ENCODE assay signal across 29 cellular contexts in genomic region chr6:74603676-74604075, GRCh38.
DNase-seq lines count a peak whose midpoint lies in the region; ATAC-seq and TF ChIP-seq lines count a peak whose summit lies in the region.
"Had no signal": no experiment of that assay in that cellular context is flagged by ENCODE, and none has a peak within 500 bp of the region (broad histone marks: within the 10 kb centered on the region; RNA-seq: fewer than 3 reads in every experiment).

No MANE protein-coding gene starts in this region.

- no peak overlapping the region for H2BK12ac ChIP-seq in mesenchymal stem cell (ENCODE audit: low read length in 2 of 2)

- H3K27ac Mint-ChIP-seq in chondrocyte (ENCODE audit: unreplicated experiment), result peak overlapping the region; percentile 50
- H3K27ac Mint-ChIP-seq: activated B cell treated with CpG ODN at 0.5 μM for 24 hours; activated naive CD8-positive, alpha-beta T cell treated with anti-CD3 and anti-CD28 coated beads, Interleukin-2, amount 10 ng/mL, durations not matched to agents 7 days and 5 days; activated T-cell treated with anti-CD3 and anti-CD28 coated beads, Interleukin-2, amount 50 U/mL, for 24 hours; B cell; CD4-positive, alpha-beta memory T cell had no signal

- no peak overlapping the region for H3K4me3 ChIP-seq in ACC112 (ENCODE audit: low read depth, low read length)
- no peak overlapping the region for H3K4me3 ChIP-seq in HCT116 (replicated peaks in 1 of 2; ENCODE audit: low read depth in 1 of 2, low read length in 2 of 2)
- no peak overlapping the region for H3K4me3 ChIP-seq in mesenchymal stem cell (ENCODE audit: insufficient read depth in 1 of 2, low read depth in 1 of 2, low read length in 2 of 2)
- H3K4me3 ChIP-seq: ascending aorta, HAP-1, stomach, thyroid gland, uterus had no signal

- H4K8ac ChIP-seq in mesenchymal stem cell (ENCODE audit: low read length), result no peak overlapping the region

- peaks cover 78% of the 10 kb centered on the region for H3K4me1 Mint-ChIP-seq in chondrocyte (ENCODE audit: low read depth)
- H3K4me1 Mint-ChIP-seq: activated naive CD8-positive, alpha-beta T cell treated with anti-CD3 and anti-CD28 coated beads, Interleukin-2, amount 10 ng/mL, durations not matched to agents 7 days and 5 days; B cell; CD4-positive, alpha-beta memory T cell; central memory CD8-positive, alpha-beta T cell had no signal

- H3K79me2 ChIP-seq in ACC112 (ENCODE audit: control insufficient read depth, insufficient read depth, low read length, unreplicated experiment), result no peaks in the 10 kb centered on the region
- H3K79me2 ChIP-seq in HCT116 (ENCODE audit: insufficient read depth, low read length), result no peaks in the 10 kb centered on the region

- no peak overlapping the region for H3K14ac ChIP-seq in mesenchymal stem cell (ENCODE audit: low read length in 2 of 2)

- H3K18ac ChIP-seq in mesenchymal stem cell (ENCODE audit: low read depth in 1 of 2, low read length in 2 of 2), result no peak overlapping the region

- no peak for ATAC-seq in HCT116
- ATAC-seq: right cardiac atrium had no signal

- H3K23ac ChIP-seq in mesenchymal stem cell (ENCODE audit: low read length in 2 of 2), result no peak overlapping the region

- H3K9ac ChIP-seq in HCT116 (ENCODE audit: low read length) (no peak overlapping the region), mesenchymal stem cell (ENCODE audit: low read length) (peak overlapping the region; percentile 11)

- H2BK120ac ChIP-seq in mesenchymal stem cell (ENCODE audit: low read depth, low read length), result no peak overlapping the region

- RAD21 ChIA-PET in HCT116 (lab: Charles Lee; ENCODE audit: low non-redundant PET in 1 of 2, low total read pairs in 2 of 2, uncharacterized antibody in 2 of 2, unreplicated experiment in 2 of 2), result no interaction called here

- no peak for DNase-seq in HCT116 (ENCODE audit: low read depth, low spot score)
- DNase-seq in chondrocyte (ENCODE audit: low spot score), result no peak
- DNase-seq in mesenchymal stem cell, result no peak
- DNase-seq in A172 (ENCODE audit: low spot score), result no peak
- no peak for DNase-seq in T-helper 2 cell
- DNase-seq in COR-L47 (lab: John Stamatoyannopoulos, UW), result no peak
- no peak for DNase-seq in activated T-cell treated with anti-CD3 and anti-CD28 coated beads for 4 hours
- DNase-seq: activated B cell treated with CpG ODN at 0.5 μM for 24 hours; activated CD4-positive, alpha-beta T cell treated with anti-CD3 and anti-CD28 coated beads, Interleukin-2, amount 50 U/mL, for 1 hour; activated effector memory CD4-positive, alpha-beta T cell treated with anti-CD3 and anti-CD28 coated beads, Interleukin-2, amount 50 U/mL, for 16 hours; activated naive CD8-positive, alpha-beta T cell treated with anti-CD3 and anti-CD28 coated beads, Interleukin-2, amount 10 ng/mL, durations not matched to agents 7 days and 5 days; activated T-cell treated with anti-CD3 and anti-CD28 coated beads, Interleukin-2, amount 50 U/mL, for 24 hours; CD4-positive, alpha-beta memory T cell; Kasumi-1; mammary epithelial cell; NCI-H1436 treated with DMSO at 0.1 percent for 48 hours; NCI-H2107; right cardiac atrium; stimulated activated CD4-positive, alpha-beta T cell treated with anti-CD3 and anti-CD28 coated beads, Interleukin-12 subunit alpha, Interleukin-12 subunit beta, amount 100 ng/mL, for 4 hours; stimulated activated CD4-positive, alpha-beta T cell treated with anti-CD3 and anti-CD28 coated beads, Interleukin-2, amount 100 ng/mL, for 48 hours; stomach; T-helper 1 cell; thyroid gland; uterus had no signal

- H2BK5ac ChIP-seq in mesenchymal stem cell (ENCODE audit: low read depth, low read length, poor library complexity, severe bottlenecking), result no peak overlapping the region

- H3K36me3 Mint-ChIP-seq in chondrocyte (ENCODE audit: low read depth), result peaks cover 2% of the 10 kb centered on the region
- H3K36me3 Mint-ChIP-seq: activated naive CD8-positive, alpha-beta T cell treated with anti-CD3 and anti-CD28 coated beads, Interleukin-2, amount 10 ng/mL, durations not matched to agents 7 days and 5 days; CD4-positive, alpha-beta memory T cell had no signal

- TF ChIP-seq RAD21 in HCT116 (IDR thresholded peaks at IDR 0.05; ENCODE audit: low read depth), result no peak

- H3K9me3 Mint-ChIP-seq in chondrocyte (ENCODE audit: low read depth), result peaks cover 10% of the 10 kb centered on the region
- H3K9me3 Mint-ChIP-seq: activated naive CD8-positive, alpha-beta T cell treated with anti-CD3 and anti-CD28 coated beads, Interleukin-2, amount 10 ng/mL, durations not matched to agents 7 days and 5 days; activated T-cell treated with anti-CD3 and anti-CD28 coated beads, Interleukin-2, amount 50 U/mL, for 24 hours; central memory CD8-positive, alpha-beta T cell had no signal

- no peak overlapping the region for H2BK15ac ChIP-seq in mesenchymal stem cell (ENCODE audit: low read depth, poor library complexity, severe bottlenecking)

- no peak for TF ChIP-seq CTCF in HCT116 (IDR thresholded peaks at IDR 0.05 in 2 of 3, conservative IDR thresholded peaks at IDR 0.05 in 1 of 3; ENCODE audit: borderline replicate concordance in 1 of 3, insufficient read depth in 1 of 3, low read depth in 2 of 3, low read length in 2 of 3)
- no peak for TF ChIP-seq CTCF in chondrocyte (IDR thresholded peaks at IDR 0.05)

- H3K4ac ChIP-seq in mesenchymal stem cell (ENCODE audit: low read depth in 1 of 2, low read length in 2 of 2), result no peak overlapping the region

- H3K27ac ChIP-seq in ACC112 (ENCODE audit: low read depth, low read length), result 0 out of 2 replicates have a peak overlapping the region, but pooled peaks have one; percentile 4
- no peak overlapping the region for H3K27ac ChIP-seq in HCT116 (ENCODE audit: low read depth, low read length)
- no peak overlapping the region for H3K27ac ChIP-seq in mesenchymal stem cell (ENCODE audit: low read length, poor library complexity, severe bottlenecking)
- H3K27ac ChIP-seq: ascending aorta, stomach, thyroid gland, uterus had no signal

- no peaks in the 10 kb centered on the region for H4K20me1 ChIP-seq in HCT116 (ENCODE audit: insufficient read depth)

- no peaks in the 10 kb centered on the region for H3K36me3 ChIP-seq in ACC112 (ENCODE audit: insufficient read depth, low read length)
- H3K36me3 ChIP-seq in HCT116 (ENCODE audit: control insufficient read depth in 1 of 2, insufficient read depth in 2 of 2, low read length in 2 of 2), result no peaks in the 10 kb centered on the region
- no peaks in the 10 kb centered on the region for H3K36me3 ChIP-seq in mesenchymal stem cell (ENCODE audit: control insufficient read depth in 1 of 2, insufficient read depth in 2 of 2, low read depth in 1 of 2, low read length in 2 of 2)
- H3K36me3 ChIP-seq: ascending aorta, HAP-1, stomach, thyroid gland, uterus had no signal

- H3K79me1 ChIP-seq in mesenchymal stem cell (replicated peaks; ENCODE audit: low read length, poor library complexity, severe bottlenecking), result no peaks in the 10 kb centered on the region

- intact Hi-C loops in HCT116 (cut with micrococcal nuclease), result no loop called here

- H3K4me2 ChIP-seq in HCT116 (ENCODE audit: low read length), result no peak overlapping the region
- no peak overlapping the region for H3K4me2 ChIP-seq in mesenchymal stem cell (ENCODE audit: low read length, poor library complexity, severe bottlenecking)

- H2AK5ac ChIP-seq in mesenchymal stem cell (ENCODE audit: low read length, severe bottlenecking), result no peak overlapping the region

- H3K4me1 ChIP-seq in ACC112 (ENCODE audit: control insufficient read depth, insufficient read depth, low read length, unreplicated experiment) (peaks cover 57% of the 10 kb centered on the region), HCT116 (ENCODE audit: control insufficient read depth in 1 of 2, insufficient read depth in 2 of 2, low read length in 2 of 2) (no peaks in the 10 kb centered on the region), mesenchymal stem cell (ENCODE audit: control insufficient read depth, insufficient read depth, low read depth, low read length) (no peaks in the 10 kb centered on the region)
- H3K4me1 ChIP-seq: HAP-1, thyroid gland, uterus had no signal

- WGBS in mesenchymal stem cell, result no CpG with 5 or more reads among the region's 1 CpG

- no peaks in the 10 kb centered on the region for H3K27me3 ChIP-seq in ACC112 (ENCODE audit: insufficient read depth, low read length)
- no peaks in the 10 kb centered on the region for H3K27me3 ChIP-seq in HCT116 (ENCODE audit: insufficient read depth, low read length)
- H3K27me3 ChIP-seq in mesenchymal stem cell (ENCODE audit: control insufficient read depth in 1 of 2, insufficient read depth in 1 of 2, low read length in 2 of 2), result no peaks in the 10 kb centered on the region
- H3K27me3 ChIP-seq: ascending aorta, stomach, thyroid gland, uterus had no signal

- no TSS peak for BruUV-seq in HCT116 (replicated peaks; lab: Mats Ljungman, UMichigan)

- no peaks in the 10 kb centered on the region for H3K9me3 ChIP-seq in HCT116 (ENCODE audit: control insufficient read depth in 1 of 2, insufficient read depth in 1 of 2, low read depth in 1 of 2, low read length in 2 of 2)
- no peaks in the 10 kb centered on the region for H3K9me3 ChIP-seq in mesenchymal stem cell (ENCODE audit: control insufficient read depth, low read length)
- H3K9me3 ChIP-seq: ascending aorta, HAP-1, stomach, thyroid gland, uterus had no signal

- no peak overlapping the region for H4K91ac ChIP-seq in mesenchymal stem cell (ENCODE audit: low read length)

- POLR2A ChIA-PET in HCT116 (lab: Charles Lee), result no interaction called here

- H3K27me3 Mint-ChIP-seq in chondrocyte (ENCODE audit: low read depth), result no peaks in the 10 kb centered on the region
- H3K27me3 Mint-ChIP-seq: activated B cell treated with CpG ODN at 0.5 μM for 24 hours; activated naive CD8-positive, alpha-beta T cell treated with anti-CD3 and anti-CD28 coated beads, Interleukin-2, amount 10 ng/mL, durations not matched to agents 7 days and 5 days; activated T-cell treated with anti-CD3 and anti-CD28 coated beads, Interleukin-2, amount 50 U/mL, for 24 hours; B cell; CD4-positive, alpha-beta memory T cell; central memory CD8-positive, alpha-beta T cell had no signal

- no peak overlapping the region for H3K4me3 Mint-ChIP-seq in chondrocyte (ENCODE audit: unreplicated experiment)
- H3K4me3 Mint-ChIP-seq: activated B cell treated with CpG ODN at 0.5 μM for 24 hours; activated naive CD8-positive, alpha-beta T cell treated with anti-CD3 and anti-CD28 coated beads, Interleukin-2, amount 10 ng/mL, durations not matched to agents 7 days and 5 days; activated T-cell treated with anti-CD3 and anti-CD28 coated beads, Interleukin-2, amount 50 U/mL, for 24 hours; B cell; CD4-positive, alpha-beta memory T cell; central memory CD8-positive, alpha-beta T cell had no signal

- CTCF ChIA-PET in HCT116 (lab: Charles Lee), result no interaction called here

- TF ChIP-seq POLR2A in HCT116 (IDR thresholded peaks at IDR 0.05; ENCODE audit: borderline replicate concordance, extremely low read depth, insufficient read depth, insufficient read length), result no peak

- no peaks in the 10 kb centered on the region for H3K9me2 ChIP-seq in HCT116 (ENCODE audit: insufficient read depth)

- H2AFZ ChIP-seq in ACC112 (ENCODE audit: low read length, unreplicated experiment) (peak overlapping the region; percentile 35), HCT116 (ENCODE audit: low read depth, low read length, poor library complexity, severe bottlenecking) (peak overlapping the region; percentile 7), mesenchymal stem cell (ENCODE audit: low read depth, low read length) (no peak overlapping the region)

TF ChIP-seq in HCT116, 20 proteins besides CTCF, POLR2A, EP300 and RAD21 (continues in another document):
- TF ChIP-seq JUND (IDR thresholded peaks at IDR 0.05), result no peak
